Comparison of ENCODE assay signal across 8 cellular contexts in genomic region chr1:182029002-182029378, GRCh38. TPM values are rescaled to one million over a fixed set of nuclear protein-coding genes. Genes with fewer than 3 reads are reported as not detected.
DNase-seq lines count a peak whose midpoint lies in the region; ATAC-seq, FAIRE-seq and TF ChIP-seq lines count a peak whose summit lies in the region.

No MANE protein-coding gene starts in this region.

- no peak for ATAC-seq in WTC11
- no peak for ATAC-seq in GM18511 (IDR thresholded peaks at IDR 0.05; ENCODE audit: unreplicated experiment)

- no peaks in the 10 kb centered on the region for H3K36me3 ChIP-seq in small intestine (ENCODE audit: control insufficient read depth in 2 of 2, insufficient read depth in 2 of 2, low read length in 2 of 2)

- H3K4me1 Mint-ChIP-seq in H9 (peaks cover 13 to 16% of the 10 kb centered on the region in 2 experiments), WTC11 (peaks cover 13% of the 10 kb centered on the region), glutamatergic neuron (ENCODE audit: low read depth, unreplicated experiment) (peaks cover 3% of the 10 kb centered on the region)

- TF ChIP-seq CTCF in H9 (conservative IDR thresholded peaks at IDR 0.05) (no peak), WTC11 (IDR thresholded peaks at IDR 0.05) (no peak), glutamatergic neuron (IDR thresholded peaks at IDR 0.05; ENCODE audit: partially characterized antibody, unreplicated experiment) (no peak), GM10266 (IDR thresholded peaks at IDR 0.05; ENCODE audit: control insufficient read depth, insufficient read depth, low read depth, missing control alignments) (no peak)

- H4K91ac ChIP-seq in H9 (ENCODE audit: insufficient read length, low read depth, low read length) = no peak overlapping the region

- POLR2A ChIA-PET in WTC11 (lab: Charles Lee) = interaction anchor here (1.0 kb wide), 1 partner anchor 25 kb away, joined by 4 read pairs; no protein-coding TSS in a partner anchor

- no CpG with 5 or more reads among the region's 2 CpGs for WGBS in H9 (ENCODE audit: extremely low coverage, insufficient read length, low lambda C conversion rate)
- 0 to 3% (median 2%) methylated on average over 2 of the region's 2 CpGs for WGBS in small intestine, 3 donors

- no peak overlapping the region for H3K4ac ChIP-seq in H9 (ENCODE audit: low read depth, low read length)

- no peak overlapping the region for H2BK15ac ChIP-seq in H9 (ENCODE audit: low read depth, low read length)

- no peak overlapping the region for H2BK12ac ChIP-seq in H9 (ENCODE audit: insufficient read length, low read depth, low read length)

- no peak overlapping the region for H2BK120ac ChIP-seq in H9 (ENCODE audit: low read depth, low read length, poor library complexity, severe bottlenecking)

- H3K9me3 Mint-ChIP-seq in H9 (no peaks in the 10 kb centered on the region), WTC11 (no peaks in the 10 kb centered on the region), glutamatergic neuron (ENCODE audit: unreplicated experiment) (peaks cover 4% of the 10 kb centered on the region)

- H3K4me3 Mint-ChIP-seq in H9 (peak overlapping the region; percentile 90 to 91), WTC11 (peak overlapping the region; percentile 97), glutamatergic neuron (ENCODE audit: unreplicated experiment) (peak overlapping the region; percentile 98)

- 0 out of 7 replicates have a peak, but pooled peaks cover 0 to 2% (median 0%) of the 10 kb centered on the region in 3 experiments for H3K36me3 Mint-ChIP-seq in H9 (ENCODE audit: insufficient read depth in 1 of 3, low read depth in 3 of 3)
- H3K36me3 Mint-ChIP-seq in WTC11 = no peaks in the 10 kb centered on the region
- no peaks in the 10 kb centered on the region for H3K36me3 Mint-ChIP-seq in glutamatergic neuron (ENCODE audit: unreplicated experiment)

- CTCF ChIA-PET in WTC11 (lab: Charles Lee) = interaction anchor here (0.8 to 2.3 kb wide), 6 partner anchors 25 to 757 kb away, joined by 3 to 11 read pairs (median 4); no protein-coding TSS in a partner anchor

- H3K4me2 ChIP-seq in H9 (ENCODE audit: insufficient read depth, insufficient read length, low read length) = peak overlapping the region; percentile 68

- H3K4me1 ChIP-seq in H9 (ENCODE audit: insufficient read depth, low read length) = peaks cover 3% of the 10 kb centered on the region
- H3K4me1 ChIP-seq in small intestine (ENCODE audit: control insufficient read depth in 2 of 2, insufficient read depth in 1 of 2, low read depth in 1 of 2, low read length in 1 of 2) = no peaks in the 10 kb centered on the region

- no peak overlapping the region for H4K5ac ChIP-seq in H9 (ENCODE audit: insufficient read length, low read depth, low read length)

- H3K79me2 ChIP-seq in H9 (ENCODE audit: insufficient read depth, low read length) = no peaks in the 10 kb centered on the region

- no peak overlapping the region for H2BK20ac ChIP-seq in H9 (ENCODE audit: low read depth, low read length, poor library complexity, severe bottlenecking)

- H2AFZ ChIP-seq in H9 (ENCODE audit: low read length) = no peak overlapping the region

- H3K23ac ChIP-seq in H9 (ENCODE audit: insufficient read length, low read depth, low read length) = no peak overlapping the region

- H3K9ac ChIP-seq in H9 (ENCODE audit: extremely low read depth, insufficient read length, low read length) = peak overlapping the region; percentile 97

- peak overlapping the region; percentile 53 to 67 for H3K4me3 ChIP-seq in small intestine (ENCODE audit: low read depth in 1 of 2, low read length in 2 of 2)

- no peak for DNase-seq in H9
- DNase-seq in WTC11 (ENCODE audit: low spot score) = no peak
- no peak for DNase-seq in glutamatergic neuron
- no peak for DNase-seq in small intestine
- DNase-seq in middle frontal gyrus (ENCODE audit: extremely low spot score, low spot score) = no peak
- DNase-seq in superior temporal gyrus (ENCODE audit: extremely low spot score) = no peak
- no peak for DNase-seq in GM10266 (ENCODE audit: extremely low spot score)

- peaks cover 8% of the 10 kb centered on the region for H3K23me2 ChIP-seq in H9 (ENCODE audit: insufficient read length, low read depth, low read length, poor library complexity, severe bottlenecking)

- H3K27me3 Mint-ChIP-seq in H9 (ENCODE audit: low read depth) = no peaks in the 10 kb centered on the region
- H3K27me3 Mint-ChIP-seq in WTC11 (ENCODE audit: low read depth) = no peaks in the 10 kb centered on the region; the same call in 1 of the 2 replicates
- H3K27me3 Mint-ChIP-seq in glutamatergic neuron (ENCODE audit: unreplicated experiment) = peaks cover 5% of the 10 kb centered on the region

- H3K56ac ChIP-seq in H9 (ENCODE audit: insufficient read length, low read depth, low read length) = no peak overlapping the region

- H2BK5ac ChIP-seq in H9 (ENCODE audit: insufficient read length, low read length) = no peak overlapping the region

- FAIRE-seq in small intestine (lab: Jason Lieb, UNC) = no peak

- no peak overlapping the region for H2AK5ac ChIP-seq in H9 (ENCODE audit: insufficient read length, low read length)

- no peaks in the 10 kb centered on the region for H4K20me1 ChIP-seq in H9 (ENCODE audit: control insufficient read depth, insufficient read depth, insufficient read length)

- no peak overlapping the region for H3K14ac ChIP-seq in H9 (ENCODE audit: insufficient read depth, low read length)

- no peak overlapping the region for H3K18ac ChIP-seq in H9 (ENCODE audit: insufficient read length, low read depth, low read length)

- H3K27ac Mint-ChIP-seq in H9 (peak overlapping the region; percentile 99 to 100 (median 99)), WTC11 (peak overlapping the region; percentile 100), glutamatergic neuron (ENCODE audit: unreplicated experiment) (peak overlapping the region; percentile 89)

- H3K27me3 ChIP-seq in H9 (ENCODE audit: insufficient read depth, low read length) (no peaks in the 10 kb centered on the region), small intestine (ENCODE audit: control insufficient read depth in 2 of 2, insufficient read depth in 2 of 2, low read length in 2 of 2) (no peaks in the 10 kb centered on the region)

- H3K9me3 ChIP-seq in H9 (ENCODE audit: control insufficient read depth, low read depth, low read length) = no peaks in the 10 kb centered on the region
- H3K9me3 ChIP-seq in small intestine (ENCODE audit: control insufficient read depth, low read depth) = no peaks in the 10 kb centered on the region

- no peak overlapping the region for H3T11ph ChIP-seq in H9 (ENCODE audit: low read length)

- peak overlapping the region; percentile 85 for H3K27ac ChIP-seq in H9 (ENCODE audit: insufficient read length, low read depth, low read length)
- H3K27ac ChIP-seq in small intestine (ENCODE audit: low read depth in 1 of 2, low read length in 1 of 2) = peak overlapping the region; percentile 58 to 96

- H4K8ac ChIP-seq in H9 (replicated peaks; ENCODE audit: insufficient read length, low read depth, low read length) = no peak overlapping the region

- no peaks in the 10 kb centered on the region for H3K79me1 ChIP-seq in H9 (ENCODE audit: insufficient read depth, low read depth, low read length, poor library complexity, severe bottlenecking)

TF ChIP-seq in WTC11, 78 proteins besides CTCF, POLR2A, EP300 and RAD21:
- TF ChIP-seq, protein P1, sequence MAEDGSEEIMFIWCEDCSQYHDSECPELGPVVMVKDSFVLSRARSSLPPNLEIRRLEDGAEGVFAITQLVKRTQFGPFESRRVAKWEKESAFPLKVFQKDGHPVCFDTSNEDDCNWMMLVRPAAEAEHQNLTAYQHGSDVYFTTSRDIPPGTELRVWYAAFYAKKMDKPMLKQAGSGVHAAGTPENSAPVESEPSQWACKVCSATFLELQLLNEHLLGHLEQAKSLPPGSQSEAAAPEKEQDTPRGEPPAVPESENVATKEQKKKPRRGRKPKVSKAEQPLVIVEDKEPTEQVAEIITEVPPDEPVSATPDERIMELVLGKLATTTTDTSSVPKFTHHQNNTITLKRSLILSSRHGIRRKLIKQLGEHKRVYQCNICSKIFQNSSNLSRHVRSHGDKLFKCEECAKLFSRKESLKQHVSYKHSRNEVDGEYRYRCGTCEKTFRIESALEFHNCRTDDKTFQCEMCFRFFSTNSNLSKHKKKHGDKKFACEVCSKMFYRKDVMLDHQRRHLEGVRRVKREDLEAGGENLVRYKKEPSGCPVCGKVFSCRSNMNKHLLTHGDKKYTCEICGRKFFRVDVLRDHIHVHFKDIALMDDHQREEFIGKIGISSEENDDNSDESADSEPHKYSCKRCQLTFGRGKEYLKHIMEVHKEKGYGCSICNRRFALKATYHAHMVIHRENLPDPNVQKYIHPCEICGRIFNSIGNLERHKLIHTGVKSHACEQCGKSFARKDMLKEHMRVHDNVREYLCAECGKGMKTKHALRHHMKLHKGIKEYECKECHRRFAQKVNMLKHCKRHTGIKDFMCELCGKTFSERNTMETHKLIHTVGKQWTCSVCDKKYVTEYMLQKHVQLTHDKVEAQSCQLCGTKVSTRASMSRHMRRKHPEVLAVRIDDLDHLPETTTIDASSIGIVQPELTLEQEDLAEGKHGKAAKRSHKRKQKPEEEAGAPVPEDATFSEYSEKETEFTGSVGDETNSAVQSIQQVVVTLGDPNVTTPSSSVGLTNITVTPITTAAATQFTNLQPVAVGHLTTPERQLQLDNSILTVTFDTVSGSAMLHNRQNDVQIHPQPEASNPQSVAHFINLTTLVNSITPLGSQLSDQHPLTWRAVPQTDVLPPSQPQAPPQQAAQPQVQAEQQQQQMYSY (CRISPR knock-in tag; IDR thresholded peaks at IDR 0.05) = no peak
- TF ChIP-seq ATF2 (CRISPR knock-in tag; IDR thresholded peaks at IDR 0.05; ENCODE audit: borderline replicate concordance, low read depth) (no peak), ZNF396 (CRISPR knock-in tag; IDR thresholded peaks at IDR 0.05; ENCODE audit: borderline replicate concordance) (no peak), ZNF423 (CRISPR knock-in tag; IDR thresholded peaks at IDR 0.05) (no peak), TP53 (CRISPR knock-in tag; IDR thresholded peaks at IDR 0.05) (no peak)
TF ChIP-seq in WTC11: peak in this region for 0.

RNA-seq across cellular contexts. Expression of gene ZNF648, which starts 32.5 kb away (rescaled TPM):
- total RNA-seq in H9 (2021) (1.1 and 1.4 TPM in 2 replicates), WTC11 (2021) (0.17 to 0.46 TPM (median 0.27 TPM) in 3 replicates), glutamatergic neuron (ENCODE audit: unreplicated experiment) (not detected)
- not detected for polyA plus RNA-seq in small intestine
